In the genomic region with DNA sequence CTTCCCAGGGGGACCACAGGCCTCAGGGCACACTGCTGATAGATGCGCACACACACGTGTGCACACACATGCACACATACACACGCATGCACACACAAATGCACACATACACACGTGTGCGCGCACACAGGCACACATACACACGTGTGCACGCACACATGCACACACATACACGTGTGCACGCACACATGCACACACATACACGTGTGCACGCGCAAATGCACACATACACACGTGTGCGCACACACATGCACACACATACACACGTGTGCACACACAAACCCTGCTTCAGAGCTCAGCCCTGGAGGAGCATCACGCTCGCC, we compare ENCODE assay signal across 17 cellular contexts.
"Had no signal": no experiment of that assay in that cellular context is flagged by ENCODE, and none has a peak within 500 bp of the region (broad histone marks: within the 10 kb centered on the region; RNA-seq: fewer than 3 reads in every experiment).

No MANE protein-coding gene starts in this region.

- H3K36me3 ChIP-seq: esophagus squamous epithelium, heart right ventricle, left ventricle myocardium inferior, vagina had no signal

- H3K27ac ChIP-seq: esophagus squamous epithelium, heart right ventricle, left ventricle myocardium inferior, vagina had no signal

- H3K4me3 ChIP-seq: esophagus squamous epithelium, heart right ventricle, left ventricle myocardium inferior, vagina had no signal

- DNase-seq: activated CD4-positive, alpha-beta T cell treated with anti-CD3 and anti-CD28 coated beads for 4 hours; activated CD4-positive, alpha-beta T cell treated with anti-CD3 and anti-CD28 coated beads, Interleukin-2, amount 50 U/mL, for 48 hours; activated CD8-positive, alpha-beta memory T cell treated with anti-CD3 and anti-CD28 coated beads for 24 hours; activated gamma-delta T cell treated with Interleukin-2 at 50 U/mL for 16 hours; activated naive CD4-positive, alpha-beta T cell treated with anti-CD3 and anti-CD28 coated beads, Interleukin-2, amount 50 U/mL, for 16 hours; amniotic stem cell; central memory CD4-positive, alpha-beta T cell; esophagus squamous epithelium; foreskin melanocyte; naive thymus-derived CD8-positive, alpha-beta T cell; right cardiac atrium; stimulated activated CD4-positive, alpha-beta T cell treated with anti-CD3 and anti-CD28 coated beads, Interleukin-2, amount 100 ng/mL, for 48 hours; stimulated activated naive CD4-positive, alpha-beta T cell treated with Interleukin-2 at 50 U/mL for 16 hours; trophoblast cell had no signal

- H3K9me3 ChIP-seq: esophagus squamous epithelium, heart right ventricle, left ventricle myocardium inferior, vagina had no signal

- H3K27me3 ChIP-seq: vagina had no signal

- ATAC-seq: heart right ventricle; naive thymus-derived CD8-positive, alpha-beta T cell; right cardiac atrium had no signal

- H3K4me1 ChIP-seq: vagina had no signal
